Comparison of ENCODE assay signal across 30 cellular contexts in the genomic region with DNA sequence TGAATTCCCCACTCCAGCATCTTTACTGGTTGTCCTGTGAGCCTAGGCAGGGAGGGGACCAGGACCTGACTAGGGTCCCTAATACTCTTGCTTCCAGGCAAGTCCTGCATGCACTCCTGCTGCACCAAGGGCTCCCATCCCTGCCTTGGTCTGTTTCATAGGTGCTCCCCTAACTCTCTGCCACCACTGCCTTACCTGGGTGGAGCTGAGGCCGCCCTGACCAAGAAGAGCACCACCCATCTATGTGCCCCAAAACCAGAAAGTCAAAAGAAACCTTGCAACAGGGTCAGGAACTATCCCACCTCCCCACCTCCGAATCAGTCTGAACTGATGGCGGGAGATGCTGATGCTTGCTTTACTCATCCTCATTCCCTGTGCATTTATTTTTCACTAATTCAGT. TPM values are rescaled to one million over a fixed set of nuclear protein-coding genes. Genes with fewer than 3 reads are reported as not detected.
DNase-seq lines count a peak whose midpoint lies in the region; TF ChIP-seq lines count a peak whose summit lies in the region.
"Had no signal": no experiment of that assay in that cellular context is flagged by ENCODE, and none has a peak within 500 bp of the region (broad histone marks: within the 10 kb centered on the region; RNA-seq: fewer than 3 reads in every experiment).

No MANE protein-coding gene starts in this region.

- intact Hi-C loops in vagina (cut with DNase I): loop anchor here (5.0 kb wide), 1 partner anchor 161 kb away; no protein-coding TSS in a partner anchor

- TF ChIP-seq CTCF in vagina (IDR thresholded peaks at IDR 0.05): no peak

- no peaks in the 10 kb centered on the region for H3K36me3 ChIP-seq in vagina
- H3K36me3 ChIP-seq: BE2C; BLaER1; BLaER1 treated with 17β-estradiol and CSF1 and Interleukin-3, amounts not matched to agents 10 nM and 100 nM had no signal

- H3K4me1 ChIP-seq in vagina: no peaks in the 10 kb centered on the region
- H3K4me1 ChIP-seq: A549; BE2C; BLaER1; BLaER1 treated with 17β-estradiol and CSF1 and Interleukin-3, amounts not matched to agents 10 nM and 100 nM; Caco-2 had no signal

- TF ChIP-seq POLR2A in vagina (IDR thresholded peaks at IDR 0.05): no peak

- no peaks in the 10 kb centered on the region for H3K9me3 ChIP-seq in vagina
- H3K9me3 ChIP-seq: A549; BE2C; BLaER1; BLaER1 treated with 17β-estradiol and CSF1 and Interleukin-3, amounts not matched to agents 10 nM and 100 nM; Caco-2 had no signal

- DNase-seq in mesenteric fat pad (ENCODE audit: low spot score) (peak; percentile 73), vagina (ENCODE audit: extremely low spot score in 2 of 2) (no peak)
- DNase-seq: 8988T; ACHN; AML-193; BE2C; C1 segment of cervical spinal cord; Caco-2; Calu3; CD4-positive, alpha-beta memory T cell; CD4-positive, alpha-beta T cell; CD4-positive, CD25-positive, alpha-beta regulatory T cell; CD8-positive, alpha-beta memory T cell; CD8-positive, alpha-beta T cell; COR-L47; DMS 273 treated with DMSO at 0.1 percent for 48 hours; DMS153; DMS53; DMS79; DMS79 treated with DMSO at 0.1 percent for 48 hours; DND-41; EL had no signal

- no peaks in the 10 kb centered on the region for H3K27me3 ChIP-seq in vagina
- H3K27me3 ChIP-seq: BLaER1 had no signal

- H3K4me3 ChIP-seq in vagina: no peak overlapping the region
- H3K4me3 ChIP-seq: A549; BLaER1; BLaER1 treated with 17β-estradiol and CSF1 and Interleukin-3, amounts not matched to agents 10 nM and 100 nM had no signal

- no peak overlapping the region for H3K27ac ChIP-seq in vagina
- H3K27ac ChIP-seq: 22Rv1; A549; BLaER1; BLaER1 treated with 17β-estradiol and CSF1 and Interleukin-3, amounts not matched to agents 10 nM and 100 nM; C4-2B had no signal

RNA-seq across cellular contexts. Expression of a gene that starts 23.6 kb away (rescaled TPM):
- total RNA-seq in mesenteric fat pad: not detected
- not detected for total RNA-seq in vagina
- total RNA-seq: A172, A673, Caco-2, Daoy had no signal
